In genomic region chr1:179310721-179311120, GRCh38 we compare ENCODE assay signal across 13 cellular contexts. TPM values are rescaled to one million over a fixed set of nuclear protein-coding genes. Genes with fewer than 3 reads are reported as not detected.
A peak's percentile ranks its signal among the peaks of the same experiment; 100 is the strongest.
DNase-seq lines count a peak whose midpoint lies in the region; ATAC-seq and TF ChIP-seq lines count a peak whose summit lies in the region.
"Had no signal": no experiment of that assay in that cellular context is flagged by ENCODE, and none has a peak within 500 bp of the region (broad histone marks: within the 10 kb centered on the region; RNA-seq: fewer than 3 reads in every experiment).

No MANE protein-coding gene starts in this region.

- no peak for TF ChIP-seq CTCF in chondrocyte (IDR thresholded peaks at IDR 0.05)
- no peak for TF ChIP-seq CTCF in mesothelial cell of epicardium (IDR thresholded peaks at IDR 0.05; ENCODE audit: unreplicated experiment)
- TF ChIP-seq CTCF in CD8-positive, alpha-beta T cell (IDR thresholded peaks at IDR 0.05), result no peak
- no peak for TF ChIP-seq CTCF in ovary (IDR thresholded peaks at IDR 0.05)

- intact Hi-C loops in CD8-positive, alpha-beta T cell (cut with DNase I, micrococcal nuclease), result no loop called here
- intact Hi-C loops in ovary (cut with DNase I), result loop anchor here in 1 of 4 donors (10.0 kb wide), 1 partner anchor 1054 kb away; no protein-coding TSS in a partner anchor

- H3K27me3 Mint-ChIP-seq in chondrocyte (ENCODE audit: low read depth), result no peaks in the 10 kb centered on the region
- no peaks in the 10 kb centered on the region for H3K27me3 Mint-ChIP-seq in mesothelial cell of epicardium (ENCODE audit: low read depth)
- H3K27me3 Mint-ChIP-seq in CD8-positive, alpha-beta T cell (ENCODE audit: low read depth), result no peaks in the 10 kb centered on the region

- no peaks in the 10 kb centered on the region for H3K9me3 ChIP-seq in CD8-positive, alpha-beta T cell (ENCODE audit: low read length)
- no peaks in the 10 kb centered on the region for H3K9me3 ChIP-seq in ovary
- H3K9me3 ChIP-seq: neutrophil had no signal

- peak overlapping the region; percentile 46 for H3K27ac Mint-ChIP-seq in chondrocyte (ENCODE audit: unreplicated experiment)
- peak overlapping the region; percentile 19 for H3K27ac Mint-ChIP-seq in mesothelial cell of epicardium
- H3K27ac Mint-ChIP-seq in CD8-positive, alpha-beta T cell, result no peak overlapping the region

- CTCF ChIA-PET in CD8-positive, alpha-beta T cell (lab: Charles Lee), result no interaction called here

- peaks cover 22% of the 10 kb centered on the region for H3K4me1 Mint-ChIP-seq in chondrocyte (ENCODE audit: low read depth)
- H3K4me1 Mint-ChIP-seq in mesothelial cell of epicardium, result peaks cover 4% of the 10 kb centered on the region
- peaks cover 46% of the 10 kb centered on the region for H3K4me1 Mint-ChIP-seq in CD8-positive, alpha-beta T cell (ENCODE audit: low read depth)

- TF ChIP-seq POLR2A in ovary (IDR thresholded peaks at IDR 0.05), result no peak

- no peak overlapping the region for H3K27ac ChIP-seq in CD8-positive, alpha-beta T cell (ENCODE audit: low read depth, low read length)
- H3K27ac ChIP-seq in ovary, result no peak overlapping the region
- H3K27ac ChIP-seq: neutrophil had no signal

- H3K9me3 Mint-ChIP-seq in chondrocyte (ENCODE audit: low read depth), result no peaks in the 10 kb centered on the region
- no peaks in the 10 kb centered on the region for H3K9me3 Mint-ChIP-seq in mesothelial cell of epicardium
- no peaks in the 10 kb centered on the region for H3K9me3 Mint-ChIP-seq in CD8-positive, alpha-beta T cell
- H3K9me3 Mint-ChIP-seq: immature natural killer cell had no signal

- DNase-seq in CD1c-positive myeloid dendritic cell (ENCODE audit: extremely low spot score) (peak; percentile 44), HT1080 (ENCODE audit: low read depth) (peak; percentile 89), chondrocyte (ENCODE audit: low spot score) (no peak), mesothelial cell of epicardium (ENCODE audit: low spot score in 2 of 2, unreplicated experiment in 2 of 2) (no peak), DMS79 (lab: John Stamatoyannopoulos, UW) (no peak), ovary (no peak)
- DNase-seq in CD8-positive, alpha-beta T cell, result no peak
- DNase-seq: immature natural killer cell, NCI-H510A had no signal

- ATAC-seq in CD8-positive, alpha-beta T cell, result no peak
- no peak for ATAC-seq in GM19463 (IDR thresholded peaks at IDR 0.05; ENCODE audit: unreplicated experiment)

- H3K4me3 ChIP-seq in CD8-positive, alpha-beta T cell (ENCODE audit: low read depth, low read length), result no peak overlapping the region
- H3K4me3 ChIP-seq in ovary, result no peak overlapping the region

- H3K4me3 Mint-ChIP-seq in chondrocyte (ENCODE audit: unreplicated experiment), result no peak overlapping the region
- H3K4me3 Mint-ChIP-seq in mesothelial cell of epicardium, result no peak overlapping the region
- H3K4me3 Mint-ChIP-seq in CD8-positive, alpha-beta T cell, result no peak overlapping the region
- H3K4me3 Mint-ChIP-seq: immature natural killer cell had no signal

- H3K36me3 ChIP-seq in CD8-positive, alpha-beta T cell (ENCODE audit: insufficient read depth, low read length), result peaks cover 8% of the 10 kb centered on the region
- no peaks in the 10 kb centered on the region for H3K36me3 ChIP-seq in ovary

- no peaks in the 10 kb centered on the region for H3K4me1 ChIP-seq in CD8-positive, alpha-beta T cell (ENCODE audit: insufficient read depth, low read length)
- H3K4me1 ChIP-seq in ovary (ENCODE audit: insufficient read depth), result peaks cover 5% of the 10 kb centered on the region

- H3K36me3 Mint-ChIP-seq in chondrocyte (ENCODE audit: low read depth), result peaks cover 13% of the 10 kb centered on the region
- H3K36me3 Mint-ChIP-seq in mesothelial cell of epicardium, result peaks cover 27% of the 10 kb centered on the region
- H3K36me3 Mint-ChIP-seq in CD8-positive, alpha-beta T cell, result peaks cover 66% of the 10 kb centered on the region

- WGBS in ovary, 3 donors, result 76 to 89% (median 86%) methylated on average over 3 of the region's 3 CpGs

- H3K27me3 ChIP-seq in CD8-positive, alpha-beta T cell (ENCODE audit: insufficient read depth, low read length), result no peaks in the 10 kb centered on the region
- H3K27me3 ChIP-seq in ovary, result no peaks in the 10 kb centered on the region
- H3K27me3 ChIP-seq: neutrophil had no signal

- TF ChIP-seq EP300 in ovary (IDR thresholded peaks at IDR 0.05), result no peak

- POLR2A ChIA-PET in CD8-positive, alpha-beta T cell (lab: Charles Lee), result no interaction called here

RNA-seq across cellular contexts. Expression of gene SOAT1, which starts 17.1 kb away (rescaled TPM):
- total RNA-seq in HT1080 (2014; rRNA removed; shearing (Covaris generic)), result 15.6 and 28.5 TPM in 2 replicates
- polyA plus RNA-seq in HT1080 (2015; cell fraction: cytosol; rRNA removed), result 12.8 and 13.6 TPM in 2 replicates
- 25.8 and 26.3 TPM in 2 replicates for polyA plus RNA-seq in HT1080 (2015; cell fraction: nucleus; rRNA removed)
- total RNA-seq in chondrocyte, result 38.1 to 52.6 TPM (median 52.5 TPM) in 3 replicates
- 25.6 to 28.8 TPM (median 27.8 TPM) in 3 replicates for total RNA-seq in mesothelial cell of epicardium
- total RNA-seq in CD8-positive, alpha-beta T cell, result 10 to 100 TPM; 34.9 TPM
- total RNA-seq in ovary, result 10 to 100 TPM in 6 of 7 donors, 1 to 10 TPM in 1; 9.3 to 55.3 (median 35.8) TPM
- 10 to 100 TPM in 1 of 2 donors, 1 to 10 TPM in 1; 6.8 to 48.5 TPM for polyA plus RNA-seq in ovary

RNA-seq across cellular contexts. Expression of gene AXDND1, which starts 55.0 kb away (rescaled TPM):
- total RNA-seq in HT1080 (2014; rRNA removed; shearing (Covaris generic)), result 0.35 TPM in 1 of 2 replicates, not detected in the other
- 0.23 TPM in 1 of 2 replicates, not detected in the other for polyA plus RNA-seq in HT1080 (2015; cell fraction: cytosol; rRNA removed)
- 0.70 TPM in 1 of 2 replicates, not detected in the other for polyA plus RNA-seq in HT1080 (2015; cell fraction: nucleus; rRNA removed)
- total RNA-seq in chondrocyte, result 0.20 to 0.23 TPM in 2 of 3 replicates, not detected in the other
- 0.29 to 1.4 TPM (median 0.97 TPM) in 3 replicates for total RNA-seq in mesothelial cell of epicardium
- 1 to 10 TPM in 1 of 2 experiments, under 1 TPM in 1; 0.98 to 1.6 TPM for total RNA-seq in CD8-positive, alpha-beta T cell
- 1 to 10 TPM in 1 of 7 donors, under 1 TPM in 4, not detected in 2; 0.07 to 4.1 (median 0.15) TPM for total RNA-seq in ovary
- polyA plus RNA-seq in ovary, result under 1 TPM in 1 of 2 donors, not detected in 1; 0.18 TPM
- total RNA-seq: dermis microvascular lymphatic vessel endothelial cell; T-helper 1 cell treated with Interleukin-12 subunit alpha and Interleukin-12 subunit beta and Interleukin-4 antibody, amounts not matched to agents 30 ng/mL and 1 ng/mL, for 36 hours had no signal
- polyA plus RNA-seq: immature natural killer cell had no signal

Comparison
In these comparisons a context has a peak if more than half of its experiments do, and no peak if none do; other contexts are left out.
1. DNase-seq: peak in CD1c-positive myeloid dendritic cell (single experiment) and HT1080 (single experiment); none in chondrocyte (single experiment), mesothelial cell of epicardium (0 of 2), CD8-positive, alpha-beta T cell (0 of 7), DMS79 (single experiment) and ovary (0 of 5).